ENCODE assay signal across 8 cellular contexts in the genomic region with DNA sequence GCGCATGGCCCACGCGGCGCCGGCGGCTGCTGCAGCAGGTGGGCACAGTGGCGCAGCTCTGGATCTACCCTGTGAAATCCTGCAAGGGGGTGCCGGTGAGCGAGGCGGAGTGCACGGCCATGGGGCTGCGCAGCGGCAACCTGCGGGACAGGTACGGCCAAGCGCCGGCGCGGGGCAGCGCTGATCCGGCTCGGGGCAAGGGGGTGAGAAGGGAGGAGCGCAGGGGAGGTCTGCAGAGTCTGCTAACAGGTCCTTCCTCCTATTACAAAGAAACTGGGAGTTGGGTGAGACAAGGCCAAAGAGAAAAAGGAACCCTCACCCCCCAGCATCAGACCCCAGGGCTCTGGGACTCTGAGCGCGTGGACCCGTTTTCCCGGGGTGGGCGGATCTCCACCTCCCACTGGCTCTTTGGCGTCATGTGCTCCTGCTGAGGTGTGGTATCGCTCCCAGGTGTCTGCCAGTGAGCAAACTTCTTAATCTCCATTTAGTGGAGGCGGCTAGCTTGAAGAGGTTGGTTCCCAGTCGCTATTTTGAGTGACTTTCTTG. TPM values are rescaled to one million over a fixed set of nuclear protein-coding genes. Genes with fewer than 3 reads are reported as not detected.
DNase-seq lines count a peak whose midpoint lies in the region; ATAC-seq and TF ChIP-seq lines count a peak whose summit lies in the region.

No MANE protein-coding gene starts in this region.

- peak overlapping the region; percentile 35 to 69 (median 55) for H3K4me3 ChIP-seq in Peyer's patch
- peak overlapping the region; percentile 7 for H3K4me3 ChIP-seq in parathyroid adenoma (ENCODE audit: low read depth, low read length)

- peaks cover 45% of the 10 kb centered on the region for H3K27me3 Mint-ChIP-seq in activated T-cell treated with anti-CD3 and anti-CD28 coated beads, Interleukin-2, amount 50 U/mL, for 72 hours (ENCODE audit: low read depth)

- no peak for DNase-seq in activated T-cell treated with anti-CD3 and anti-CD28 coated beads, Interleukin-2, amount 50 U/mL, for 72 hours
- DNase-seq in activated T-cell treated with anti-CD3 and anti-CD28 coated beads, Interleukin-2, amount 50 U/mL, for 1 hour, result no peak
- DNase-seq in Peyer's patch (peak in 2 of 3 donors; percentile 64 to 76), Right ventricle myocardium superior (no peak), COLO829 (ENCODE audit: low spot score) (no peak)
- no peak for DNase-seq in activated CD4-positive, alpha-beta T cell treated with anti-CD3 and anti-CD28 coated beads for 1 hour

- no peak for TF ChIP-seq CTCF in Peyer's patch (IDR thresholded peaks at IDR 0.05)
- TF ChIP-seq CTCF in parathyroid adenoma (IDR thresholded peaks at IDR 0.05), result no peak

- ATAC-seq in activated T-cell treated with anti-CD3 and anti-CD28 coated beads, Interleukin-2, amount 50 U/mL, for 72 hours (replicated peaks in 1 of 2), result no peak
- ATAC-seq in HG03460 (IDR thresholded peaks at IDR 0.05; ENCODE audit: unreplicated experiment), result peak; percentile 33
- peak; percentile 26 for ATAC-seq in Right ventricle myocardium superior (ENCODE audit: poor library complexity)

- H3K4me1 Mint-ChIP-seq in activated T-cell treated with anti-CD3 and anti-CD28 coated beads, Interleukin-2, amount 50 U/mL, for 72 hours (ENCODE audit: low read depth), result peaks cover 5% of the 10 kb centered on the region

- H3K4me3 Mint-ChIP-seq in activated T-cell treated with anti-CD3 and anti-CD28 coated beads, Interleukin-2, amount 50 U/mL, for 72 hours, result peak overlapping the region; percentile 49 to 70

- TF ChIP-seq POLR2A in Peyer's patch (IDR thresholded peaks at IDR 0.05), result no peak

- H3K4me1 ChIP-seq in Peyer's patch (peaks cover 0 to 16% (median 0%) of the 10 kb centered on the region in 4 donors), parathyroid adenoma (peaks cover 14% of the 10 kb centered on the region)

- no peaks in the 10 kb centered on the region for H3K27me3 ChIP-seq in Peyer's patch
- H3K27me3 ChIP-seq in parathyroid adenoma (ENCODE audit: control insufficient read depth, insufficient read depth, low read length), result no peaks in the 10 kb centered on the region

- H3K36me3 Mint-ChIP-seq in activated T-cell treated with anti-CD3 and anti-CD28 coated beads, Interleukin-2, amount 50 U/mL, for 72 hours (ENCODE audit: insufficient read depth in 2 of 2), result no peaks in the 10 kb centered on the region

- no peaks in the 10 kb centered on the region for H3K79me2 ChIP-seq in parathyroid adenoma

- H3K27ac ChIP-seq in Peyer's patch (peak overlapping the region; percentile 55 to 75 (median 66)), parathyroid adenoma (no peak overlapping the region)

- no peak overlapping the region for H3K27ac Mint-ChIP-seq in activated T-cell treated with anti-CD3 and anti-CD28 coated beads, Interleukin-2, amount 50 U/mL, for 72 hours

- H3K36me3 ChIP-seq in Peyer's patch (peaks cover 0 to 11% (median 0%) of the 10 kb centered on the region in 3 donors), parathyroid adenoma (ENCODE audit: control insufficient read depth, insufficient read depth, low read length) (no peaks in the 10 kb centered on the region)

- no peak overlapping the region for H3K9ac ChIP-seq in parathyroid adenoma

- no peaks in the 10 kb centered on the region for H3K9me3 Mint-ChIP-seq in activated T-cell treated with anti-CD3 and anti-CD28 coated beads, Interleukin-2, amount 50 U/mL, for 72 hours

- no peak overlapping the region for H2AFZ ChIP-seq in parathyroid adenoma

- H3K4me2 ChIP-seq in parathyroid adenoma (ENCODE audit: low read length), result no peak overlapping the region

- H3K9me3 ChIP-seq in Peyer's patch (no peaks in the 10 kb centered on the region), parathyroid adenoma (ENCODE audit: control insufficient read depth, low read length) (no peaks in the 10 kb centered on the region)

- intact Hi-C loops in Right ventricle myocardium superior (cut with DNase I), result no loop called here

RNA-seq across cellular contexts. Expression of gene MTARC1, which starts 0.4 kb away (rescaled TPM):
- not detected for total RNA-seq in activated T-cell treated with anti-CD3 and anti-CD28 coated beads, Interleukin-2, amount 50 U/mL, for 72 hours
- 1 to 10 TPM; 3.3 to 7.8 (median 5.8) TPM for total RNA-seq in Peyer's patch
- 6.9 TPM for total RNA-seq in Right ventricle myocardium superior

RNA-seq across cellular contexts. Expression of gene MTARC2, which starts 39.0 kb away (rescaled TPM):
- not detected for total RNA-seq in activated T-cell treated with anti-CD3 and anti-CD28 coated beads, Interleukin-2, amount 50 U/mL, for 72 hours
- total RNA-seq in Peyer's patch, result 10 to 100 TPM; 47.9 to 96.0 (median 91.1) TPM
- 23.2 TPM for total RNA-seq in Right ventricle myocardium superior

Comparison
In these comparisons a context has a peak if more than half of its experiments do, and no peak if none do; other contexts are left out.
1. ATAC-seq: peak in HG03460 (single experiment) and Right ventricle myocardium superior (single experiment); none in activated T-cell treated with anti-CD3 and anti-CD28 coated beads, Interleukin-2, amount 50 U/mL, for 72 hours (0 of 2).
2. DNase-seq: peak in Peyer's patch (2 of 3); none in activated T-cell treated with anti-CD3 and anti-CD28 coated beads, Interleukin-2, amount 50 U/mL, for 72 hours (0 of 2), activated T-cell treated with anti-CD3 and anti-CD28 coated beads, Interleukin-2, amount 50 U/mL, for 1 hour (single experiment), Right ventricle myocardium superior (single experiment), COLO829 (single experiment) and activated CD4-positive, alpha-beta T cell treated with anti-CD3 and anti-CD28 coated beads for 1 hour (single experiment).
3. RNA of gene MTARC2, which starts 39.0 kb away (total RNA-seq): 47.9 to 96.0 TPM in Peyer's patch and 23.2 TPM in Right ventricle myocardium superior (single experiment); not detected in activated T-cell treated with anti-CD3 and anti-CD28 coated beads, Interleukin-2, amount 50 U/mL, for 72 hours; every median in the first group is over 10 times any median in the second.